In genomic region chr2:239109916-239110545, GRCh38 we compare ENCODE assay signal across 15 cellular contexts.
"Had no signal": no experiment of that assay in that cellular context is flagged by ENCODE, and none has a peak within 500 bp of the region (broad histone marks: within the 10 kb centered on the region; RNA-seq: fewer than 3 reads in every experiment).

No MANE protein-coding gene starts in this region.

- H3K27ac ChIP-seq: lower lobe of right lung, neutrophil, suprapubic skin had no signal

- H3K27ac Mint-ChIP-seq: activated CD8-positive, alpha-beta memory T cell treated with anti-CD3 and anti-CD28 coated beads, Interleukin-2, amount 10 ng/mL, durations not matched to agents 7 days and 5 days; activated naive CD8-positive, alpha-beta T cell treated with anti-CD3 and anti-CD28 coated beads for 36 hours; activated T-cell treated with anti-CD3 and anti-CD28 coated beads, Interleukin-2, amount 50 U/mL, for 24 hours; mesothelial cell of epicardium; naive B cell; stimulated activated memory B cell treated with anti-CD40 and anti-IgM and Interleukin-4, amounts not matched to agents 10 μg/mL and 1 μg/mL and 100 μg/mL, for 72 hours had no signal

- H3K4me2 ChIP-seq: smooth muscle cell had no signal

- DNase-seq: activated CD4-positive, alpha-beta T cell treated with anti-CD3 and anti-CD28 coated beads, Interleukin-2, amount 50 U/mL, for 48 hours; activated CD8-positive, alpha-beta memory T cell treated with anti-CD3 and anti-CD28 coated beads, Interleukin-2, amount 10 ng/mL, durations not matched to agents 7 days and 5 days; activated effector memory CD4-positive, alpha-beta T cell treated with anti-CD3 and anti-CD28 coated beads, Interleukin-2, amount 50 U/mL, for 16 hours; activated naive CD8-positive, alpha-beta T cell treated with anti-CD3 and anti-CD28 coated beads for 36 hours; activated T-cell treated with anti-CD3 and anti-CD28 coated beads, Interleukin-2, amount 50 U/mL, for 24 hours; cerebellar nuclear complex; head of caudate nucleus; left cardiac atrium; lower lobe of right lung; naive B cell had no signal

- H3K27me3 ChIP-seq: neutrophil, suprapubic skin had no signal

- H3K9me3 Mint-ChIP-seq: activated naive CD8-positive, alpha-beta T cell treated with anti-CD3 and anti-CD28 coated beads for 36 hours; activated T-cell treated with anti-CD3 and anti-CD28 coated beads, Interleukin-2, amount 50 U/mL, for 24 hours; mesothelial cell of epicardium; naive B cell; stimulated activated memory B cell treated with anti-CD40 and anti-IgM and Interleukin-4, amounts not matched to agents 10 μg/mL and 1 μg/mL and 100 μg/mL, for 72 hours had no signal

- H3K4me3 ChIP-seq: lower lobe of right lung, smooth muscle cell, suprapubic skin had no signal

- H3K4me1 Mint-ChIP-seq: activated CD8-positive, alpha-beta memory T cell treated with anti-CD3 and anti-CD28 coated beads, Interleukin-2, amount 10 ng/mL, durations not matched to agents 7 days and 5 days; activated naive CD8-positive, alpha-beta T cell treated with anti-CD3 and anti-CD28 coated beads for 36 hours; naive B cell; stimulated activated memory B cell treated with anti-CD40 and anti-IgM and Interleukin-4, amounts not matched to agents 10 μg/mL and 1 μg/mL and 100 μg/mL, for 72 hours had no signal

- H3K9me3 ChIP-seq: lower lobe of right lung, neutrophil, suprapubic skin had no signal

- H3K36me3 Mint-ChIP-seq: activated CD8-positive, alpha-beta memory T cell treated with anti-CD3 and anti-CD28 coated beads, Interleukin-2, amount 10 ng/mL, durations not matched to agents 7 days and 5 days; activated naive CD8-positive, alpha-beta T cell treated with anti-CD3 and anti-CD28 coated beads for 36 hours; mesothelial cell of epicardium had no signal

- H3K27me3 Mint-ChIP-seq: activated CD8-positive, alpha-beta memory T cell treated with anti-CD3 and anti-CD28 coated beads, Interleukin-2, amount 10 ng/mL, durations not matched to agents 7 days and 5 days; activated naive CD8-positive, alpha-beta T cell treated with anti-CD3 and anti-CD28 coated beads for 36 hours; activated T-cell treated with anti-CD3 and anti-CD28 coated beads, Interleukin-2, amount 50 U/mL, for 24 hours; naive B cell; stimulated activated memory B cell treated with anti-CD40 and anti-IgM and Interleukin-4, amounts not matched to agents 10 μg/mL and 1 μg/mL and 100 μg/mL, for 72 hours had no signal

- H3K4me3 Mint-ChIP-seq: activated CD8-positive, alpha-beta memory T cell treated with anti-CD3 and anti-CD28 coated beads, Interleukin-2, amount 10 ng/mL, durations not matched to agents 7 days and 5 days; activated naive CD8-positive, alpha-beta T cell treated with anti-CD3 and anti-CD28 coated beads for 36 hours; activated T-cell treated with anti-CD3 and anti-CD28 coated beads, Interleukin-2, amount 50 U/mL, for 24 hours; mesothelial cell of epicardium; naive B cell; stimulated activated memory B cell treated with anti-CD40 and anti-IgM and Interleukin-4, amounts not matched to agents 10 μg/mL and 1 μg/mL and 100 μg/mL, for 72 hours had no signal
